ENCODE assay signal across 16 cellular contexts in genomic region chr5:17070646-17071045, GRCh38.
A peak's percentile ranks its signal among the peaks of the same experiment; 100 is the strongest.
DNase-seq lines count a peak whose midpoint lies in the region; ATAC-seq, FAIRE-seq and TF ChIP-seq lines count a peak whose summit lies in the region.
"Had no signal": no experiment of that assay in that cellular context is flagged by ENCODE, and none has a peak within 500 bp of the region (broad histone marks: within the 10 kb centered on the region; RNA-seq: fewer than 3 reads in every experiment).

No MANE protein-coding gene starts in this region.

- peak overlapping the region; percentile 18 for H3K27ac Mint-ChIP-seq in Caco-2 (ENCODE audit: unreplicated experiment)
- H3K27ac Mint-ChIP-seq in mesothelial cell of epicardium, result peak overlapping the region; percentile 93
- H3K27ac Mint-ChIP-seq in osteocyte (ENCODE audit: unreplicated experiment), result no peak overlapping the region
- H3K27ac Mint-ChIP-seq in activated CD4-positive, alpha-beta T cell treated with anti-CD3 and anti-CD28 coated beads for 36 hours, result no peak overlapping the region
- H3K27ac Mint-ChIP-seq: HFFc6 had no signal

- H3K36me3 ChIP-seq in Caco-2 (ENCODE audit: control insufficient read depth, insufficient read depth, low read length), result no peaks in the 10 kb centered on the region
- H3K36me3 ChIP-seq in K562 (ENCODE audit: control insufficient read depth, insufficient read depth, low read length), result no peaks in the 10 kb centered on the region

- no peaks in the 10 kb centered on the region for H3K27me3 Mint-ChIP-seq in Caco-2 (ENCODE audit: insufficient read depth, unreplicated experiment)
- H3K27me3 Mint-ChIP-seq in mesothelial cell of epicardium (ENCODE audit: low read depth), result no peaks in the 10 kb centered on the region
- H3K27me3 Mint-ChIP-seq in osteocyte (ENCODE audit: unreplicated experiment), result no peaks in the 10 kb centered on the region
- H3K27me3 Mint-ChIP-seq in activated CD4-positive, alpha-beta T cell treated with anti-CD3 and anti-CD28 coated beads for 36 hours, result no peaks in the 10 kb centered on the region

- H3K4me2 ChIP-seq in K562 (ENCODE audit: insufficient read depth, low read length), result no peak overlapping the region

- TF ChIP-seq EP300 in K562 (IDR thresholded peaks at IDR 0.05; ENCODE audit: low read length), result no peak

- H3K9me1 ChIP-seq in K562 (ENCODE audit: control insufficient read depth, insufficient read depth, low read length), result no peaks in the 10 kb centered on the region

- FAIRE-seq in K562 (lab: Jason Lieb, UNC), result peak; percentile 23
- FAIRE-seq: GM12892 had no signal

- no peaks in the 10 kb centered on the region for H3K79me2 ChIP-seq in K562 (ENCODE audit: control insufficient read depth, insufficient read depth, low read length)

- H4K20me1 ChIP-seq in K562 (replicated peaks; ENCODE audit: control insufficient read depth, insufficient read depth, low read length), result no peaks in the 10 kb centered on the region

- H3K4me3 ChIP-seq in Caco-2 (ENCODE audit: low read depth, low read length) (no peak overlapping the region), K562 (no peak overlapping the region)

- no peak for DNase-seq in Caco-2
- peak; percentile 8 for DNase-seq in OCI-M1 (lab: John Stamatoyannopoulos, UW)
- DNase-seq in K562 (ENCODE audit: extremely low read depth in 1 of 4, low spot score in 3 of 4), result no peak
- DNase-seq in mesothelial cell of epicardium (ENCODE audit: low spot score in 2 of 2, unreplicated experiment in 2 of 2), result no peak
- DNase-seq in GOT3 (lab: John Stamatoyannopoulos, UW), result no peak
- no peak for DNase-seq in osteocyte (ENCODE audit: extremely low spot score, unreplicated experiment)
- no peak for DNase-seq in activated CD4-positive, alpha-beta T cell treated with anti-CD3 and anti-CD28 coated beads for 36 hours
- DNase-seq: HFFc6; IMR-90; Kasumi-1; MM.1S; NCI-H1092 treated with DMSO at 0.1 percent for 48 hours; NCI-H1694; NK-92 treated with Interleukin-12 subunit alpha and Interleukin-12 subunit beta, amount 100 ng/mL, for 24 hours had no signal

- H3K4me1 Mint-ChIP-seq in Caco-2 (ENCODE audit: low read depth, unreplicated experiment) (peaks cover 34% of the 10 kb centered on the region), mesothelial cell of epicardium (peaks cover 50% of the 10 kb centered on the region), osteocyte (ENCODE audit: unreplicated experiment) (peaks cover 24% of the 10 kb centered on the region)
- no peaks in the 10 kb centered on the region for H3K4me1 Mint-ChIP-seq in activated CD4-positive, alpha-beta T cell treated with anti-CD3 and anti-CD28 coated beads for 36 hours

- CTCF ChIA-PET in Caco-2 (lab: Charles Lee) (no interaction called here), K562 (lab: Yijun Ruan, JAX; ENCODE audit: low intra/inter-chr PET ratio) (no interaction called here)
- CTCF ChIA-PET in activated CD4-positive, alpha-beta T cell treated with anti-CD3 and anti-CD28 coated beads for 36 hours (lab: Charles Lee), result no interaction called here

- in situ Hi-C loops in K562 (cut with MboI), result no loop called here

- peaks cover 3% of the 10 kb centered on the region for H3K36me3 Mint-ChIP-seq in Caco-2 (ENCODE audit: insufficient read depth, unreplicated experiment)
- H3K36me3 Mint-ChIP-seq in mesothelial cell of epicardium, result no peaks in the 10 kb centered on the region
- no peaks in the 10 kb centered on the region for H3K36me3 Mint-ChIP-seq in osteocyte (ENCODE audit: unreplicated experiment)
- no peaks in the 10 kb centered on the region for H3K36me3 Mint-ChIP-seq in activated CD4-positive, alpha-beta T cell treated with anti-CD3 and anti-CD28 coated beads for 36 hours (ENCODE audit: low read depth)

- no peaks in the 10 kb centered on the region for H3K9me3 ChIP-seq in Caco-2
- no peaks in the 10 kb centered on the region for H3K9me3 ChIP-seq in K562 (replicated peaks; ENCODE audit: control insufficient read depth, insufficient read depth, low read depth, low read length)

- TF ChIP-seq POLR2A in K562 (conservative IDR thresholded peaks at IDR 0.05), result no peak

- intact Hi-C loops in Caco-2 (cut with micrococcal nuclease; ENCODE audit: unreplicated experiment), result no loop called here
- intact Hi-C loops in K562 (cut with micrococcal nuclease), result no loop called here
- intact Hi-C loops in activated CD4-positive, alpha-beta T cell treated with anti-CD3 and anti-CD28 coated beads for 36 hours (cut with DNase I, micrococcal nuclease), result no loop called here

- TF ChIP-seq RAD21 in K562 (CRISPR knock-in tag; conservative IDR thresholded peaks at IDR 0.05 in 1 of 2, IDR thresholded peaks at IDR 0.05 in 1 of 2), result no peak

- no peak for ATAC-seq in K562
- ATAC-seq in HG03378 (IDR thresholded peaks at IDR 0.05; ENCODE audit: unreplicated experiment), result no peak
- ATAC-seq in activated CD4-positive, alpha-beta T cell treated with anti-CD3 and anti-CD28 coated beads for 36 hours, result no peak

- H3K4me1 ChIP-seq in Caco-2 (peaks cover 25% of the 10 kb centered on the region), K562 (replicated peaks in 1 of 2; ENCODE audit: control insufficient read depth in 2 of 2, insufficient read depth in 2 of 2, low read length in 2 of 2) (peaks cover 2 to 5% of the 10 kb centered on the region in 2 experiments; a peak in 1 of 5 replicates)

- BruUV-seq in Caco-2 (replicated peaks; lab: Mats Ljungman, UMichigan) (no TSS peak), K562 (replicated peaks; lab: Mats Ljungman, UMichigan) (no TSS peak)

- H3K9me3 Mint-ChIP-seq in Caco-2 (ENCODE audit: unreplicated experiment) (no peaks in the 10 kb centered on the region), mesothelial cell of epicardium (no peaks in the 10 kb centered on the region), osteocyte (ENCODE audit: unreplicated experiment) (no peaks in the 10 kb centered on the region)
- no peaks in the 10 kb centered on the region for H3K9me3 Mint-ChIP-seq in activated CD4-positive, alpha-beta T cell treated with anti-CD3 and anti-CD28 coated beads for 36 hours (ENCODE audit: low read depth)
- H3K9me3 Mint-ChIP-seq: HFFc6 had no signal

- POLR2A ChIA-PET in Caco-2 (lab: Charles Lee), result no interaction called here
- POLR2A ChIA-PET in K562 (lab: Yijun Ruan, JAX), result no interaction called here
- POLR2A ChIA-PET in activated CD4-positive, alpha-beta T cell treated with anti-CD3 and anti-CD28 coated beads for 36 hours (lab: Charles Lee), result no interaction called here

- H2AFZ ChIP-seq in K562 (ENCODE audit: low read depth, low read length), result no peak overlapping the region

- no peak overlapping the region for H3K9ac ChIP-seq in K562 (ENCODE audit: insufficient read depth in 1 of 2, low read depth in 2 of 2, low read length in 2 of 2)

- H3K4me3 Mint-ChIP-seq in Caco-2 (ENCODE audit: unreplicated experiment) (no peak overlapping the region), mesothelial cell of epicardium (no peak overlapping the region), osteocyte (ENCODE audit: unreplicated experiment) (no peak overlapping the region)
- no peak overlapping the region for H3K4me3 Mint-ChIP-seq in activated CD4-positive, alpha-beta T cell treated with anti-CD3 and anti-CD28 coated beads for 36 hours
- H3K4me3 Mint-ChIP-seq: HFFc6 had no signal

- WGBS in K562 (ENCODE audit: insufficient coverage, low coverage, missing lambda C conversion rate), result 2% methylated on average over 6 of the region's 6 CpGs

- TF ChIP-seq CTCF in Caco-2 (IDR thresholded peaks at IDR 0.05; ENCODE audit: insufficient read depth in 1 of 2, low read depth in 1 of 2, low read length in 1 of 2, severe bottlenecking in 1 of 2, unreplicated experiment in 1 of 2), result no peak
- TF ChIP-seq CTCF in K562 (IDR thresholded peaks at IDR 0.05 in 2 of 3, conservative IDR thresholded peaks at IDR 0.05 in 1 of 3; ENCODE audit: insufficient read depth in 2 of 3, low read depth in 1 of 3, low read length in 3 of 3), result no peak
- TF ChIP-seq CTCF in mesothelial cell of epicardium (IDR thresholded peaks at IDR 0.05; ENCODE audit: unreplicated experiment), result no peak
- no peak for TF ChIP-seq CTCF in osteocyte (IDR thresholded peaks at IDR 0.05)

- no peak overlapping the region for H3K27ac ChIP-seq in K562 (ENCODE audit: extremely low read depth, low read depth, low read length)

- H3K27me3 ChIP-seq in Caco-2 (replicated peaks; ENCODE audit: control insufficient read depth, insufficient read depth, low read length), result no peaks in the 10 kb centered on the region
- H3K27me3 ChIP-seq in K562 (ENCODE audit: control insufficient read depth in 2 of 2, insufficient read depth in 2 of 2, low read length in 2 of 2), result no peaks in the 10 kb centered on the region

TF ChIP-seq in K562, 482 proteins besides CTCF, POLR2A, EP300 and RAD21:
- TF ChIP-seq FOXP1 (CRISPR knock-in tag; IDR thresholded peaks at IDR 0.05), result no peak
- TF ChIP-seq ZNF282 (CRISPR knock-in tag; IDR thresholded peaks at IDR 0.05), result no peak
- TF ChIP-seq NCOA1 (IDR thresholded peaks at IDR 0.05; ENCODE audit: low read depth), result no peak
- TF ChIP-seq MAFF (IDR thresholded peaks at IDR 0.05; ENCODE audit: low read length), result no peak
- TF ChIP-seq EGR1 (conservative IDR thresholded peaks at IDR 0.05), result peak; percentile 36; the same call in 1 of the 2 replicates

Comparison
In these comparisons a context has a peak if more than half of its experiments do, and no peak if none do; other contexts are left out.
1. H3K27ac Mint-ChIP-seq: peak in Caco-2 (single experiment) and mesothelial cell of epicardium (single experiment); none in osteocyte (single experiment) and activated CD4-positive, alpha-beta T cell treated with anti-CD3 and anti-CD28 coated beads for 36 hours (single experiment).